Comparison of ENCODE assay signal across 21 cellular contexts in the genomic region with DNA sequence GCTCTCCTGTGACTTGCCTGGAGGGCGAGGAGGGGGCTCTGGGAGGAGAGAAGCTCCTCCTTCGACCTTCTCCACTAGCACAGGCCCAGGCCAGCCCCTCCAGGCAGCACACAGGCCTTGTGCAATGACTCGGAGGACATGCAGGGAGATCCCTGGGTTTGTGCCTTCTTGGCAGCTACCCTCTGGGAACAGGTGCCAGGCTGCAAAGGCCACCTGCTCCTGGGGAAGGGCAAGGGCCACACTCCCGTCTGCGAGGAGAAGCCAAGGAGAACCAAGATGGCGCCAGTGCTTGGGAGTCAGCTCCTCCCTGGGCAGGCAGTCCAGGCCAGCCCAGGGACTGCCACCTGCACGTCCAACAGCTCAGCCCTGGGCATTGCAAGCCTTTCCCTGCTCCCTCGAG. TPM values are rescaled to one million over a fixed set of nuclear protein-coding genes. Genes with fewer than 3 reads are reported as not detected.
DNase-seq lines count a peak whose midpoint lies in the region; ATAC-seq and TF ChIP-seq lines count a peak whose summit lies in the region.
"Had no signal": no experiment of that assay in that cellular context is flagged by ENCODE, and none has a peak within 500 bp of the region (broad histone marks: within the 10 kb centered on the region; RNA-seq: fewer than 3 reads in every experiment).

No MANE protein-coding gene starts in this region.

- TF ChIP-seq CTCF in right atrium auricular region (IDR thresholded peaks at IDR 0.05), result no peak
- TF ChIP-seq CTCF in VCaP (conservative IDR thresholded peaks at IDR 0.05), result no peak
- TF ChIP-seq CTCF in mucosa of descending colon (IDR thresholded peaks at IDR 0.05), result no peak
- TF ChIP-seq CTCF in transverse colon (IDR thresholded peaks at IDR 0.05), result no peak

- intact Hi-C loops in Right ventricle myocardium superior (cut with DNase I) (no loop called here), mucosa of descending colon (cut with DNase I, micrococcal nuclease) (no loop called here), transverse colon (cut with DNase I; ENCODE audit: low total_unique reads) (no loop called here)

- H3K9me3 ChIP-seq in right atrium auricular region, result no peaks in the 10 kb centered on the region
- no peaks in the 10 kb centered on the region for H3K9me3 ChIP-seq in mucosa of descending colon
- H3K9me3 ChIP-seq in transverse colon, result no peaks in the 10 kb centered on the region
- H3K9me3 ChIP-seq: BLaER1, heart left ventricle, upper lobe of left lung had no signal

- H3K27ac ChIP-seq in right atrium auricular region, result no peak overlapping the region
- H3K27ac ChIP-seq in VCaP, result peak overlapping the region; percentile 11; the same call in 1 of the 2 replicates
- H3K27ac ChIP-seq in transverse colon, result peak overlapping the region; percentile 85 to 91 (median 88)
- H3K27ac ChIP-seq: BLaER1, parathyroid adenoma, upper lobe of left lung had no signal

- peaks cover 0 to 49% of the 10 kb centered on the region in 2 donors for H3K4me1 ChIP-seq in right atrium auricular region
- H3K4me1 ChIP-seq in mucosa of descending colon (ENCODE audit: low read depth), result peaks cover 37% of the 10 kb centered on the region
- peaks cover 18 to 66% (median 47%) of the 10 kb centered on the region in 4 donors for H3K4me1 ChIP-seq in transverse colon
- H3K4me1 ChIP-seq: BLaER1, parathyroid adenoma had no signal

- no peaks in the 10 kb centered on the region for H3K36me3 ChIP-seq in right atrium auricular region
- no peaks in the 10 kb centered on the region for H3K36me3 ChIP-seq in mucosa of descending colon (ENCODE audit: low read depth)
- no peaks in the 10 kb centered on the region for H3K36me3 ChIP-seq in transverse colon
- H3K36me3 ChIP-seq: BLaER1, heart left ventricle, upper lobe of left lung had no signal

- ATAC-seq in Right ventricle myocardium superior (ENCODE audit: poor library complexity) (peak; percentile 63), mucosa of descending colon (peak; percentile 28), esophagus mucosa (no peak)
- ATAC-seq: activated CD8-positive, alpha-beta T cell treated with anti-CD3 and anti-CD28 coated beads, Interleukin-2, amount 10 ng/mL, durations not matched to agents 7 days and 5 days; GM12878; sciatic nerve had no signal

- TF ChIP-seq POLR2A in transverse colon (IDR thresholded peaks at IDR 0.05), result no peak

- H3K27me3 ChIP-seq in right atrium auricular region (no peaks in the 10 kb centered on the region), transverse colon (no peaks in the 10 kb centered on the region)
- H3K27me3 ChIP-seq: heart left ventricle, upper lobe of left lung had no signal

- no peak for TF ChIP-seq EP300 in transverse colon (IDR thresholded peaks at IDR 0.05; ENCODE audit: low read depth)

- H3K4me3 ChIP-seq in right atrium auricular region (no peak overlapping the region), mucosa of descending colon (no peak overlapping the region), transverse colon (no peak overlapping the region)
- H3K4me3 ChIP-seq: BLaER1, GM12878, heart left ventricle, upper lobe of left lung had no signal

- peak; percentile 48 for DNase-seq in Right ventricle myocardium superior
- no peak for DNase-seq in right atrium auricular region (ENCODE audit: low spot score)
- DNase-seq in mucosa of descending colon, result peak in 1 of 3 donors; percentile 64
- peak; percentile 33 for DNase-seq in transverse colon
- no peak for DNase-seq in C1 segment of cervical spinal cord (lab: John Stamatoyannopoulos, UW)
- DNase-seq in NCI-H128 (lab: John Stamatoyannopoulos, UW; ENCODE audit: unreplicated experiment), result no peak
- DNase-seq: activated CD8-positive, alpha-beta T cell treated with anti-CD3 and anti-CD28 coated beads, Interleukin-2, amount 10 ng/mL, durations not matched to agents 7 days and 5 days; activated effector memory CD4-positive, alpha-beta T cell treated with anti-CD3 and anti-CD28 coated beads, Interleukin-2, amount 50 U/mL, for 16 hours; activated naive CD8-positive, alpha-beta T cell treated with anti-CD3 and anti-CD28 coated beads, Interleukin-2, amount 10 ng/mL, durations not matched to agents 7 days and 5 days; activated T-cell treated with anti-CD3 and anti-CD28 coated beads for 4 hours; NCI-H187 treated with DMSO at 0.1 percent for 48 hours; NCI-H345; T-helper 1 cell; upper lobe of left lung had no signal

- in situ Hi-C loops in transverse colon (cut with MboI; ENCODE audit: low pct_ligation_motif_present in 1 of 4, low pct_unique_long_range_greater_than_20kb in 1 of 4, low sequenced_read_pairs in 3 of 4), result no loop called here

- 67% methylated on average over 8 of the region's 8 CpGs; no CpG with 5 or more reads in 1 of the 2 donors for WGBS in transverse colon (ENCODE audit: low coverage in 1 of 2), 2 donors

RNA-seq across cellular contexts. Expression of a gene that starts 15.3 kb away (rescaled TPM):
- 50.3 TPM for total RNA-seq in Right ventricle myocardium superior
- total RNA-seq in right atrium auricular region, result 10 to 100 TPM; 44.3 to 50.3 TPM
- 100 to 1,000 TPM in 1 of 3 donors, 10 to 100 TPM in 2; 66.5 to 110 (median 84.5) TPM for total RNA-seq in mucosa of descending colon
- 100 to 1,000 TPM in 2 of 4 donors, 10 to 100 TPM in 2; 39.1 to 215 (median 115) TPM for total RNA-seq in transverse colon
- total RNA-seq in esophagus mucosa, result 22.8 TPM

Comparison
In these comparisons a context has a peak if more than half of its experiments do, and no peak if none do; other contexts are left out.
1. DNase-seq: peak in Right ventricle myocardium superior (single experiment) and transverse colon (single experiment); none in right atrium auricular region (single experiment), C1 segment of cervical spinal cord (0 of 14) and NCI-H128 (single experiment).
2. H3K27ac ChIP-seq: peak in VCaP (single experiment) and transverse colon (4 of 4); none in right atrium auricular region (0 of 2).